In the genomic region with DNA sequence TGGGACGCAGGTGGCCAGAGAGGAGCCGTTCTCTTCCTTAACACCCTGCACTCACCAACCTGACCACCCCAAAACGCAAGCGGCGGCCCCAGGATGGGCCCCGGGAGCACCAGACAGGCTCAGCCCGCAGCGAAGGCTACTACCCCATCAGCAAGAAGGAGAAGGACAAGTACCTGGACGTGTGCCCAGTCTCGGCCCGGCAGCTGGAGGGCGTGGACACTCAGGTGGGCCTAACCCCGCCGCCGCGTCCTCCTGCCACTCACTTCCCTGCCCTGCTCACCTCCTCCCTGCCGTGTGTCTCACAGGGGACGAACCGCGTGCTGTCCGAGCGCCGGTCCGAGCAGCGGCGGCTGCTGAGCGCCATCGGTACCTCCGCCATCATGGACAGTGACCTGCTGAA, we compare ENCODE assay signal across 1 cellular context.
TF ChIP-seq lines count a peak whose summit lies in the region.

No MANE protein-coding gene starts in this region.

TF ChIP-seq in HEK293, 187 proteins besides CTCF, POLR2A, EP300 and RAD21 (continued from another document):
- TF ChIP-seq ZNF518A (tag by site-specific recombination; conservative IDR thresholded peaks at IDR 0.05; ENCODE audit: low read depth), result no peak
- no peak for TF ChIP-seq ZNF169 (tag by site-specific recombination; IDR thresholded peaks at IDR 0.05)
- TF ChIP-seq ZNF704 (tag by site-specific recombination; IDR thresholded peaks at IDR 0.05), result no peak
- TF ChIP-seq MEIS1 (CRISPR knock-in tag; IDR thresholded peaks at IDR 0.05; ENCODE audit: borderline replicate concordance), result no peak
